In genomic region chr6:143450453-143451362, GRCh38 we compare ENCODE assay signal across 8 cellular contexts. TPM values are rescaled to one million over a fixed set of nuclear protein-coding genes. Genes with fewer than 3 reads are reported as not detected.
DNase-seq lines count a peak whose midpoint lies in the region; ATAC-seq lines count a peak whose summit lies in the region.

TSS of gene ADAT2 (minus strand) at chr6:143450695. CDS start at chr6:143450658, 37 bp downstream.
TSS of gene PEX3 (plus strand) at chr6:143450805. CDS start at chr6:143451043, 238 bp downstream.

- peak; percentile 95 for DNase-seq in EH (ENCODE audit: low read depth)
- peak; percentile 77 for DNase-seq in GOT3 (lab: John Stamatoyannopoulos, UW)
- peak; percentile 92 for DNase-seq in LHCN-M2 (ENCODE audit: low read depth)
- DNase-seq in RPMI7951 (ENCODE audit: low read depth), result peak; percentile 94
- peak; percentile 92 for DNase-seq in activated T-helper 1 cell treated with anti-CD3 and anti-CD28 coated beads, Interleukin-12 subunit alpha, Interleukin-12 subunit beta, Interleukin-2, Interleukin-4 antibody, amounts not matched to agents 30 ng/mL and 10 ng/mL and 1 ng/mL, durations not matched to agents 14 hours and 24 hours and 36 hours (ENCODE audit: low spot score)
- peak; percentile 95 for DNase-seq in fibroblast of gingiva (ENCODE audit: low read depth)
- DNase-seq in naive B cell, result peak; percentile 93
- DNase-seq in stimulated activated effector memory CD8-positive, alpha-beta T cell treated with anti-CD3 and anti-CD28 coated beads, Interleukin-12 subunit alpha, Interleukin-12 subunit beta, amount 100 ng/mL, for 72 hours (ENCODE audit: low spot score in 2 of 2), result peak; percentile 88 to 97

- ATAC-seq in naive B cell (ENCODE audit: low read depth in 2 of 2), result peak; percentile 89
- ATAC-seq in stimulated activated effector memory CD8-positive, alpha-beta T cell treated with anti-CD3 and anti-CD28 coated beads, Interleukin-12 subunit alpha, Interleukin-12 subunit beta, amount 100 ng/mL, for 72 hours, result peak; percentile 99

- intact Hi-C loops in activated T-helper 1 cell treated with anti-CD3 and anti-CD28 coated beads, Interleukin-12 subunit alpha, Interleukin-12 subunit beta, Interleukin-2, Interleukin-4 antibody, amounts not matched to agents 30 ng/mL and 10 ng/mL and 1 ng/mL, durations not matched to agents 14 hours and 24 hours and 36 hours (cut with micrococcal nuclease), result loop anchor here (1.0 to 5.0 kb wide), 11 partner anchors 9 to 1303 kb away; partner anchors contain the start of genes AIG1, FUCA2, LTV1 and NMBR

- H3K4me3 Mint-ChIP-seq in activated T-helper 1 cell treated with anti-CD3 and anti-CD28 coated beads, Interleukin-12 subunit alpha, Interleukin-12 subunit beta, Interleukin-2, Interleukin-4 antibody, amounts not matched to agents 30 ng/mL and 10 ng/mL and 1 ng/mL, durations not matched to agents 14 hours and 24 hours and 36 hours, result peak within 1 kb of the TSS; percentile 98
- peak within 1 kb of the TSS; percentile 97 to 100 (median 100) for H3K4me3 Mint-ChIP-seq in naive B cell
- peak within 1 kb of the TSS; percentile 97 for H3K4me3 Mint-ChIP-seq in stimulated activated effector memory CD8-positive, alpha-beta T cell treated with anti-CD3 and anti-CD28 coated beads, Interleukin-12 subunit alpha, Interleukin-12 subunit beta, amount 100 ng/mL, for 72 hours

- no peaks in the 10 kb centered on the region for H3K9me3 Mint-ChIP-seq in activated T-helper 1 cell treated with anti-CD3 and anti-CD28 coated beads, Interleukin-12 subunit alpha, Interleukin-12 subunit beta, Interleukin-2, Interleukin-4 antibody, amounts not matched to agents 30 ng/mL and 10 ng/mL and 1 ng/mL, durations not matched to agents 14 hours and 24 hours and 36 hours
- H3K9me3 Mint-ChIP-seq in naive B cell, result no peaks in the 10 kb centered on the region
- H3K9me3 Mint-ChIP-seq in stimulated activated effector memory CD8-positive, alpha-beta T cell treated with anti-CD3 and anti-CD28 coated beads, Interleukin-12 subunit alpha, Interleukin-12 subunit beta, amount 100 ng/mL, for 72 hours, result no peaks in the 10 kb centered on the region

- H3K36me3 Mint-ChIP-seq in activated T-helper 1 cell treated with anti-CD3 and anti-CD28 coated beads, Interleukin-12 subunit alpha, Interleukin-12 subunit beta, Interleukin-2, Interleukin-4 antibody, amounts not matched to agents 30 ng/mL and 10 ng/mL and 1 ng/mL, durations not matched to agents 14 hours and 24 hours and 36 hours (ENCODE audit: low read depth), result peaks cover 10% of the 10 kb centered on the region
- H3K36me3 Mint-ChIP-seq in naive B cell, result peaks cover 0 to 4% of the 10 kb centered on the region in 2 donors
- peaks cover 24% of the 10 kb centered on the region for H3K36me3 Mint-ChIP-seq in stimulated activated effector memory CD8-positive, alpha-beta T cell treated with anti-CD3 and anti-CD28 coated beads, Interleukin-12 subunit alpha, Interleukin-12 subunit beta, amount 100 ng/mL, for 72 hours

- peaks cover 50% of the 10 kb centered on the region for H3K4me1 Mint-ChIP-seq in activated T-helper 1 cell treated with anti-CD3 and anti-CD28 coated beads, Interleukin-12 subunit alpha, Interleukin-12 subunit beta, Interleukin-2, Interleukin-4 antibody, amounts not matched to agents 30 ng/mL and 10 ng/mL and 1 ng/mL, durations not matched to agents 14 hours and 24 hours and 36 hours (ENCODE audit: low read depth)
- H3K4me1 Mint-ChIP-seq in naive B cell, result peaks cover 29 to 32% (median 31%) of the 10 kb centered on the region in 3 donors
- peaks cover 18% of the 10 kb centered on the region for H3K4me1 Mint-ChIP-seq in stimulated activated effector memory CD8-positive, alpha-beta T cell treated with anti-CD3 and anti-CD28 coated beads, Interleukin-12 subunit alpha, Interleukin-12 subunit beta, amount 100 ng/mL, for 72 hours

- H3K27me3 Mint-ChIP-seq in activated T-helper 1 cell treated with anti-CD3 and anti-CD28 coated beads, Interleukin-12 subunit alpha, Interleukin-12 subunit beta, Interleukin-2, Interleukin-4 antibody, amounts not matched to agents 30 ng/mL and 10 ng/mL and 1 ng/mL, durations not matched to agents 14 hours and 24 hours and 36 hours (ENCODE audit: insufficient read depth), result no peaks in the 10 kb centered on the region
- no peaks in the 10 kb centered on the region for H3K27me3 Mint-ChIP-seq in naive B cell

- H3K27ac Mint-ChIP-seq in activated T-helper 1 cell treated with anti-CD3 and anti-CD28 coated beads, Interleukin-12 subunit alpha, Interleukin-12 subunit beta, Interleukin-2, Interleukin-4 antibody, amounts not matched to agents 30 ng/mL and 10 ng/mL and 1 ng/mL, durations not matched to agents 14 hours and 24 hours and 36 hours, result peak within 1 kb of the TSS; percentile 99
- H3K27ac Mint-ChIP-seq in naive B cell, result peak within 1 kb of the TSS; percentile 95 to 99 (median 98)
- peak within 1 kb of the TSS; percentile 98 for H3K27ac Mint-ChIP-seq in stimulated activated effector memory CD8-positive, alpha-beta T cell treated with anti-CD3 and anti-CD28 coated beads, Interleukin-12 subunit alpha, Interleukin-12 subunit beta, amount 100 ng/mL, for 72 hours

RNA-seq across cellular contexts. Expression of gene ADAT2, which starts in this region (rescaled TPM):
- total RNA-seq in LHCN-M2 (2014; rRNA removed), result 7.2 and 7.3 TPM in 2 replicates
- 2.0 TPM for polyA plus RNA-seq in LHCN-M2 (2012)
- total RNA-seq in RPMI7951 (2014; rRNA removed; shearing (Covaris generic)), result 4.6 and 7.0 TPM in 2 replicates
- 39.0 and 43.6 TPM in 2 replicates for total RNA-seq in activated T-helper 1 cell treated with anti-CD3 and anti-CD28 coated beads, Interleukin-12 subunit alpha, Interleukin-12 subunit beta, Interleukin-2, Interleukin-4 antibody, amounts not matched to agents 30 ng/mL and 10 ng/mL and 1 ng/mL, durations not matched to agents 14 hours and 24 hours and 36 hours
- 1 to 10 TPM; 1.8 to 2.2 (median 2.0) TPM for polyA plus RNA-seq in naive B cell (ENCODE audit: low read depth in 6 of 6)

RNA-seq across cellular contexts. Expression of gene PEX3, which starts in this region (rescaled TPM):
- 23.0 and 24.4 TPM in 2 replicates for total RNA-seq in LHCN-M2 (2014; rRNA removed)
- polyA plus RNA-seq in LHCN-M2 (2012), result 14.7 TPM
- total RNA-seq in RPMI7951 (2014; rRNA removed; shearing (Covaris generic)), result 28.5 and 41.6 TPM in 2 replicates
- 23.6 and 25.0 TPM in 2 replicates for total RNA-seq in activated T-helper 1 cell treated with anti-CD3 and anti-CD28 coated beads, Interleukin-12 subunit alpha, Interleukin-12 subunit beta, Interleukin-2, Interleukin-4 antibody, amounts not matched to agents 30 ng/mL and 10 ng/mL and 1 ng/mL, durations not matched to agents 14 hours and 24 hours and 36 hours
- 10 to 100 TPM; 19.5 to 36.4 (median 27.0) TPM for polyA plus RNA-seq in naive B cell (ENCODE audit: low read depth in 6 of 6)

Comparison
In these comparisons a context has a peak if more than half of its experiments do, and no peak if none do; other contexts are left out.
1. Peak in every context shown above with its lines: DNase-seq and ATAC-seq.